Comparison of ENCODE assay signal across 27 cellular contexts in the genomic region with DNA sequence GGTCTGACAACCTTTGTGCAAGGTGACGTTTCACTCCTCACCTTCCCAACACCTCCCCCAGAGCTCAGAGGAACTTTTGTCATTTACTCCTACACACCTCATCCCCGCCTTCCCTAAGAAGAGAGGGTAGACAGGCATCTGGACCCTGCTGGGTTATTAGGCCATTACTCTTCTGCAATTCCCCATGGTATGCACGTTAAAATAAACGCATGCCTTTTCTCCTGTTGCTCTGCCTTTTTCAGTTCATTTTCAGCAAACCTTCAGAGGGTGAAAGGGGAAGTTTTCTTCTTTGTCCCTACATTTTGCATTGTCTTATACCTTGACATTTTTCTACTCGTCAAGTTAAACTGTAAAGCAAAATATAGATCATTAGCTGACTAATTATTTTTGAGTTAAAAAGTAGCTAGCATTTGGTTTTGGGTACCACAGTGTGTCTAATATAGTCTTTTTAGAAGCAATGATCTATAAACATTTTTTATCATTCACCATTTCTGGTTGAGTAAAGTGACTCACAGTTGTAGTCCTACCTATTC. TPM values are rescaled to one million over a fixed set of nuclear protein-coding genes. Genes with fewer than 3 reads are reported as not detected.
DNase-seq lines count a peak whose midpoint lies in the region; ATAC-seq and TF ChIP-seq lines count a peak whose summit lies in the region.
"Had no signal": no experiment of that assay in that cellular context is flagged by ENCODE, and none has a peak within 500 bp of the region (broad histone marks: within the 10 kb centered on the region; RNA-seq: fewer than 3 reads in every experiment).

No MANE protein-coding gene starts in this region.

- H3K27ac Mint-ChIP-seq in WTC11: no peak overlapping the region
- H3K27ac Mint-ChIP-seq: activated B cell treated with CpG ODN at 0.5 μM for 24 hours; activated T-helper 1 cell treated with anti-CD3 and anti-CD28 coated beads, Interleukin-12 subunit alpha, Interleukin-12 subunit beta, Interleukin-2, Interleukin-4 antibody, amounts not matched to agents 30 ng/mL and 10 ng/mL and 1 ng/mL, durations not matched to agents 14 hours and 24 hours and 36 hours; T-helper 1 cell treated with Interleukin-12 subunit alpha and Interleukin-12 subunit beta and Interleukin-4 antibody, amounts not matched to agents 30 μg/mL and 1 μg/mL, for 36 hours; type B pancreatic cell had no signal

- ATAC-seq in heart left ventricle (no peak), HG02938 (IDR thresholded peaks at IDR 0.05; ENCODE audit: unreplicated experiment) (peak; percentile 33), WTC11 (peak; percentile 34; the same call in 1 of the 2 replicates), right cardiac atrium (no peak)
- ATAC-seq: stimulated activated naive CD8-positive, alpha-beta T cell treated with anti-CD3 and anti-CD28 coated beads, Interleukin-15, Interleukin-2, amounts not matched to agents 100 U/mL and 50 U/mL, for 24 hours had no signal

- H3K27me3 ChIP-seq in cardiac muscle cell: no peaks in the 10 kb centered on the region
- no peaks in the 10 kb centered on the region for H3K27me3 ChIP-seq in heart left ventricle
- H3K27me3 ChIP-seq in uterus: no peaks in the 10 kb centered on the region
- no peaks in the 10 kb centered on the region for H3K27me3 ChIP-seq in right cardiac atrium (ENCODE audit: control insufficient read depth, insufficient read depth)
- H3K27me3 ChIP-seq: esophagus squamous epithelium, neural progenitor cell had no signal

- peaks cover 12% of the 10 kb centered on the region for H3K9me3 Mint-ChIP-seq in WTC11
- H3K9me3 Mint-ChIP-seq: T-helper 1 cell treated with Interleukin-12 subunit alpha and Interleukin-12 subunit beta and Interleukin-4 antibody, amounts not matched to agents 30 μg/mL and 1 μg/mL, for 36 hours; type B pancreatic cell had no signal

- H3K36me3 ChIP-seq in cardiac muscle cell (no peaks in the 10 kb centered on the region), heart left ventricle (no peaks in the 10 kb centered on the region), uterus (no peaks in the 10 kb centered on the region)
- H3K36me3 ChIP-seq: esophagus squamous epithelium, neural progenitor cell had no signal

- peaks cover 13% of the 10 kb centered on the region for H3K4me1 Mint-ChIP-seq in WTC11
- H3K4me1 Mint-ChIP-seq: activated B cell treated with CpG ODN at 0.5 μM for 24 hours had no signal

- intact Hi-C loops in heart left ventricle (cut with DNase I) (no loop called here), uterus (cut with DNase I; ENCODE audit: low total_unique reads) (no loop called here), right cardiac atrium (cut with DNase I) (no loop called here)

- POLR2A ChIA-PET in WTC11 (lab: Charles Lee): no interaction called here

- 70 to 74% (median 73%) methylated on average over 5 of the region's 5 CpGs for WGBS in heart left ventricle, 4 donors
- 75% methylated on average over 5 of the region's 5 CpGs for WGBS in right cardiac atrium

- H3K27ac ChIP-seq in cardiac muscle cell (peak overlapping the region; percentile 19), heart left ventricle (no peak overlapping the region), uterus (peak overlapping the region; percentile 56 to 66), right cardiac atrium (ENCODE audit: low read length) (no peak overlapping the region)
- H3K27ac ChIP-seq: esophagus squamous epithelium, HL-60, KMS-11, neural progenitor cell had no signal

- TF ChIP-seq CTCF in cardiac muscle cell (IDR thresholded peaks at IDR 0.05; ENCODE audit: low read depth, low read length): no peak
- no peak for TF ChIP-seq CTCF in heart left ventricle (IDR thresholded peaks at IDR 0.05)
- TF ChIP-seq CTCF in WTC11 (IDR thresholded peaks at IDR 0.05): no peak
- no peak for TF ChIP-seq CTCF in uterus (IDR thresholded peaks at IDR 0.05)

- H3K4me3 ChIP-seq in cardiac muscle cell (no peak overlapping the region), heart left ventricle (no peak overlapping the region), uterus (no peak overlapping the region), right cardiac atrium (ENCODE audit: low read length) (no peak overlapping the region)
- H3K4me3 ChIP-seq: esophagus squamous epithelium, neural progenitor cell had no signal

- no peak overlapping the region for H3K4me3 Mint-ChIP-seq in WTC11
- H3K4me3 Mint-ChIP-seq: activated B cell treated with CpG ODN at 0.5 μM for 24 hours; activated T-helper 1 cell treated with anti-CD3 and anti-CD28 coated beads, Interleukin-12 subunit alpha, Interleukin-12 subunit beta, Interleukin-2, Interleukin-4 antibody, amounts not matched to agents 30 ng/mL and 10 ng/mL and 1 ng/mL, durations not matched to agents 14 hours and 24 hours and 36 hours; T-helper 1 cell treated with Interleukin-12 subunit alpha and Interleukin-12 subunit beta and Interleukin-4 antibody, amounts not matched to agents 30 μg/mL and 1 μg/mL, for 36 hours; type B pancreatic cell had no signal

- CTCF ChIA-PET in WTC11 (lab: Charles Lee): no interaction called here

- H3K9me3 ChIP-seq in cardiac muscle cell (ENCODE audit: low read depth) (no peaks in the 10 kb centered on the region), heart left ventricle (peaks cover 0 to 15% (median under 1%) of the 10 kb centered on the region in 12 donors), uterus (no peaks in the 10 kb centered on the region), right cardiac atrium (ENCODE audit: control insufficient read depth, low read length) (no peaks in the 10 kb centered on the region)

- TF ChIP-seq POLR2A in heart left ventricle (IDR thresholded peaks at IDR 0.05) (no peak), uterus (IDR thresholded peaks at IDR 0.05) (no peak)

- H3K36me3 Mint-ChIP-seq in WTC11: peaks cover 5% of the 10 kb centered on the region; the same call in 1 of the 2 replicates
- H3K36me3 Mint-ChIP-seq: neural progenitor cell, type B pancreatic cell had no signal

- H3K27me3 Mint-ChIP-seq in WTC11 (ENCODE audit: low read depth): peaks cover 3% of the 10 kb centered on the region
- H3K27me3 Mint-ChIP-seq: type B pancreatic cell had no signal

- DNase-seq in cardiac muscle cell (ENCODE audit: low read depth in 1 of 2, low spot score in 1 of 2) (no peak), heart left ventricle (no peak), WTC11 (ENCODE audit: low spot score) (no peak), uterus (no peak), cerebellum (ENCODE audit: low spot score) (no peak), superior temporal gyrus (ENCODE audit: extremely low spot score) (no peak), right cardiac atrium (no peak)
- DNase-seq: activated B cell treated with CpG ODN at 0.5 μM for 24 hours; DMS 273 treated with DMSO at 0.1 percent for 48 hours; esophagus squamous epithelium; glutamatergic neuron; midbrain; NCI-H1048; NCI-H524; SIG-M5; stimulated activated naive CD8-positive, alpha-beta T cell treated with anti-CD3 and anti-CD28 coated beads, Interleukin-15, Interleukin-2, amounts not matched to agents 100 U/mL and 50 U/mL, for 24 hours had no signal

- H3K4me1 ChIP-seq in cardiac muscle cell (ENCODE audit: low read depth): peaks cover 26% of the 10 kb centered on the region
- peaks cover 0 to 5% (median 0%) of the 10 kb centered on the region in 12 donors for H3K4me1 ChIP-seq in heart left ventricle
- H3K4me1 ChIP-seq in uterus: peaks cover 0 to 4% of the 10 kb centered on the region in 2 donors
- no peaks in the 10 kb centered on the region for H3K4me1 ChIP-seq in right cardiac atrium (ENCODE audit: control insufficient read depth, insufficient read depth, low read length)

TF ChIP-seq in WTC11, 78 proteins besides CTCF, POLR2A, EP300 and RAD21:
- TF ChIP-seq NR3C1 (CRISPR knock-in tag; conservative IDR thresholded peaks at IDR 0.05; ENCODE audit: low read depth) (no peak), ZNF138 (CRISPR knock-in tag; conservative IDR thresholded peaks at IDR 0.05) (no peak), ESRRA (CRISPR knock-in tag; IDR thresholded peaks at IDR 0.05; ENCODE audit: borderline replicate concordance) (no peak), ZNF416 (CRISPR knock-in tag; IDR thresholded peaks at IDR 0.05) (no peak), TP53 (CRISPR knock-in tag; IDR thresholded peaks at IDR 0.05) (no peak), JUN (CRISPR knock-in tag; IDR thresholded peaks at IDR 0.05) (no peak), ZNF671 (CRISPR knock-in tag; IDR thresholded peaks at IDR 0.05) (no peak), ZNF121 (CRISPR knock-in tag; IDR thresholded peaks at IDR 0.05) (no peak), NR1H2 (CRISPR knock-in tag; IDR thresholded peaks at IDR 0.05) (no peak), FOXJ3 (CRISPR knock-in tag; IDR thresholded peaks at IDR 0.05; ENCODE audit: borderline replicate concordance) (no peak), ZNF317 (CRISPR knock-in tag; IDR thresholded peaks at IDR 0.05; ENCODE audit: borderline replicate concordance, low read depth) (no peak)

RNA-seq across cellular contexts. Expression of gene EDRF1, which starts 10.5 kb away (rescaled TPM):
- total RNA-seq in cardiac muscle cell (16.8 and 23.8 TPM in 2 replicates), heart left ventricle (10 to 100 TPM in 4 of 9 donors, 1 to 10 TPM in 5; 6.9 to 13.9 (median 9.8) TPM), WTC11 (2021) (27.5 to 32.9 TPM (median 29.2 TPM) in 3 replicates), uterus (10 to 100 TPM; 26.2 to 79.2 (median 47.9) TPM), cerebellum (52.0 TPM), right cardiac atrium (10 to 100 TPM; 12.0 to 14.7 (median 14.2) TPM)
- polyA plus RNA-seq in cardiac muscle cell (10.4 and 23.1 TPM in 2 replicates), heart left ventricle (10 to 100 TPM in 1 of 2 donors, 1 to 10 TPM in 1; 8.7 to 10.0 TPM), right cardiac atrium (10.8 TPM)

RNA-seq across cellular contexts. Expression of gene TEX36, which starts 26.1 kb away (rescaled TPM):
- total RNA-seq in cardiac muscle cell: not detected in 2 replicates
- not detected in 2 replicates for polyA plus RNA-seq in cardiac muscle cell
- total RNA-seq in heart left ventricle: not detected
- not detected for polyA plus RNA-seq in heart left ventricle
- total RNA-seq in WTC11 (2021): not detected in 3 replicates
- total RNA-seq in uterus: under 1 TPM in 1 of 4 donors, not detected in 3; 0.49 TPM
- total RNA-seq in cerebellum: not detected
- total RNA-seq in right cardiac atrium: not detected
- not detected for polyA plus RNA-seq in right cardiac atrium
- total RNA-seq: activated B cell treated with CpG ODN at 0.5 μM for 24 hours; activated T-helper 1 cell treated with anti-CD3 and anti-CD28 coated beads, Interleukin-12 subunit alpha, Interleukin-12 subunit beta, Interleukin-2, Interleukin-4 antibody, amounts not matched to agents 30 ng/mL and 10 ng/mL and 1 ng/mL, durations not matched to agents 14 hours and 24 hours and 36 hours; bronchial epithelial cell; esophagus squamous epithelium; H4; renal cortical epithelial cell had no signal
- polyA plus RNA-seq: BJ had no signal

Comparison
In these comparisons a context has a peak if more than half of its experiments do, and no peak if none do; other contexts are left out.
1. H3K27ac ChIP-seq: peak in cardiac muscle cell (single experiment) and uterus (2 of 2); none in heart left ventricle (0 of 12) and right cardiac atrium (single experiment).
2. ATAC-seq: peak in HG02938 (single experiment) and WTC11 (single experiment); none in heart left ventricle (0 of 4) and right cardiac atrium (0 of 2).